Comparison of ENCODE assay signal across 17 cellular contexts in genomic region chr3:150783334-150783733, GRCh38.
"Had no signal": no experiment of that assay in that cellular context is flagged by ENCODE, and none has a peak within 500 bp of the region (broad histone marks: within the 10 kb centered on the region; RNA-seq: fewer than 3 reads in every experiment).

No MANE protein-coding gene starts in this region.

- ATAC-seq: pancreas, T-cell had no signal

- FAIRE-seq: pancreas, urothelium cell line had no signal

- H3K4me1 ChIP-seq: left ventricle myocardium inferior, pancreas, sigmoid colon, tibial artery had no signal

- H3K27ac ChIP-seq: cardiac muscle cell, dorsolateral prefrontal cortex, left ventricle myocardium inferior, pancreas, sigmoid colon, tibial artery had no signal

- H3K27ac Mint-ChIP-seq: activated naive CD8-positive, alpha-beta T cell treated with anti-CD3 and anti-CD28 coated beads, Interleukin-2, amount 10 ng/mL, durations not matched to agents 7 days and 5 days; endodermal cell; T-cell had no signal

- H3K4me2 ChIP-seq: SK-N-SH had no signal

- H3K27me3 ChIP-seq: cardiac muscle cell, dorsolateral prefrontal cortex, pancreas, sigmoid colon, tibial artery had no signal

- H3K36me3 Mint-ChIP-seq: activated naive CD8-positive, alpha-beta T cell treated with anti-CD3 and anti-CD28 coated beads, Interleukin-2, amount 10 ng/mL, durations not matched to agents 7 days and 5 days; naive B cell; T-cell had no signal

- H3K9ac ChIP-seq: SK-N-SH had no signal

- H3K4me3 ChIP-seq: cardiac muscle cell, dorsolateral prefrontal cortex, left ventricle myocardium inferior, pancreas, sigmoid colon, tibial artery had no signal

- H3K36me3 ChIP-seq: cardiac muscle cell, left ventricle myocardium inferior, pancreas, sigmoid colon, tibial artery had no signal

- H3K9me3 Mint-ChIP-seq: activated naive CD8-positive, alpha-beta T cell treated with anti-CD3 and anti-CD28 coated beads, Interleukin-2, amount 10 ng/mL, durations not matched to agents 7 days and 5 days; naive B cell; T-cell had no signal

- H3K4me3 Mint-ChIP-seq: activated naive CD8-positive, alpha-beta T cell treated with anti-CD3 and anti-CD28 coated beads, Interleukin-2, amount 10 ng/mL, durations not matched to agents 7 days and 5 days; endodermal cell; naive B cell; T-cell had no signal

- H3K9me3 ChIP-seq: left ventricle myocardium inferior, pancreas, sigmoid colon, SK-N-SH, tibial artery had no signal

- DNase-seq: activated CD8-positive, alpha-beta memory T cell treated with anti-CD3 and anti-CD28 coated beads, Interleukin-2, amount 50 U/mL, for 48 hours; activated effector memory CD4-positive, alpha-beta T cell treated with Interleukin-2 at 50 U/mL for 16 hours; activated naive CD8-positive, alpha-beta T cell treated with anti-CD3 and anti-CD28 coated beads, Interleukin-2, amount 10 ng/mL, durations not matched to agents 7 days and 5 days; dorsolateral prefrontal cortex; endodermal cell; hippocampal formation; left ventricle myocardium inferior; naive B cell; pancreas; sigmoid colon; SK-N-SH; stimulated activated CD4-positive, alpha-beta T cell treated with anti-CD3 and anti-CD28 coated beads, Interleukin-1b, Interleukin-23, amount 100 ng/mL, for 48 hours; T-cell; T-helper 9 cell; tibial artery had no signal
